7 cellular contexts compared by ENCODE assay signal in the genomic region with DNA sequence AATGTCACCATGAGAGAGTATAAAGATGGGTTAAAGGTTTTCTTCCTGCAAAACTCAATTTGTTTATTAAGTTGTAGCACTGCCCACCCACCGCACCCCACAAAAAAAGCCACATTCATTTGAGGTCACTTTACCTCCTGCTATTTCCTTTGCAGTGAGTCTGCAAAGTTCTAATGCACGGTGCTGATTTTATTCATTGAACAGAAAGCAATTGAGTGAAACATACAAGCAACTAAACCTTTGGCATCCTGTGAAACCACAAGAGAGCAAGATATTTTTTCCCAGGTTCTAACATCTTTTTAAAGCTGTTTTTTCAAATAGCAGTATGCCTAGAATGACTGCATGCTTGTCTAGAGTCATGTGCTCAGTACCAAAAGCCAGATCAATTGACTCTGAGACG. TPM values are rescaled to one million over a fixed set of nuclear protein-coding genes. Genes with fewer than 3 reads are reported as not detected.
DNase-seq lines count a peak whose midpoint lies in the region; ATAC-seq and TF ChIP-seq lines count a peak whose summit lies in the region.

No MANE protein-coding gene starts in this region.

- peak overlapping the region; percentile 80 for H3K27ac Mint-ChIP-seq in activated CD8-positive, alpha-beta T cell treated with anti-CD3 and anti-CD28 coated beads, Interleukin-2, amount 10 ng/mL, durations not matched to agents 7 days and 5 days

- DNase-seq in activated CD8-positive, alpha-beta T cell treated with anti-CD3 and anti-CD28 coated beads, Interleukin-2, amount 10 ng/mL, durations not matched to agents 7 days and 5 days: peak; percentile 88
- peak; percentile 22 for DNase-seq in retinal pigment epithelial cell (ENCODE audit: low read depth)
- no peak for DNase-seq in left colon
- no peak for DNase-seq in germinal center (ENCODE audit: low spot score)
- DNase-seq in RKO (ENCODE audit: low spot score): no peak

- H3K27me3 Mint-ChIP-seq in activated CD8-positive, alpha-beta T cell treated with anti-CD3 and anti-CD28 coated beads, Interleukin-2, amount 10 ng/mL, durations not matched to agents 7 days and 5 days (ENCODE audit: low read depth): no peaks in the 10 kb centered on the region

- peaks cover 78% of the 10 kb centered on the region for H3K4me1 Mint-ChIP-seq in activated CD8-positive, alpha-beta T cell treated with anti-CD3 and anti-CD28 coated beads, Interleukin-2, amount 10 ng/mL, durations not matched to agents 7 days and 5 days (ENCODE audit: low read depth)

- H3K4me3 ChIP-seq in retinal pigment epithelial cell (ENCODE audit: low read length): no peak overlapping the region

- H3K36me3 Mint-ChIP-seq in activated CD8-positive, alpha-beta T cell treated with anti-CD3 and anti-CD28 coated beads, Interleukin-2, amount 10 ng/mL, durations not matched to agents 7 days and 5 days (ENCODE audit: low read depth): peaks cover 56% of the 10 kb centered on the region

- intact Hi-C loops in left colon (cut with DNase I, micrococcal nuclease): no loop called here

- ATAC-seq in GM19023 (IDR thresholded peaks at IDR 0.05; ENCODE audit: unreplicated experiment) (peak; percentile 41), HG02798 (IDR thresholded peaks at IDR 0.05; ENCODE audit: poor library complexity, unreplicated experiment) (peak; percentile 47), left colon (no peak)
- peak; percentile 93 for ATAC-seq in activated CD8-positive, alpha-beta T cell treated with anti-CD3 and anti-CD28 coated beads, Interleukin-2, amount 10 ng/mL, durations not matched to agents 7 days and 5 days

- CTCF ChIA-PET in activated CD8-positive, alpha-beta T cell treated with anti-CD3 and anti-CD28 coated beads, Interleukin-2, amount 10 ng/mL, durations not matched to agents 7 days and 5 days (lab: Charles Lee): interaction anchor here (0.8 to 4.7 kb wide), 10 partner anchors 10 to 135 kb away, joined by 3 to 40 read pairs (median 6); no protein-coding TSS in a partner anchor

- POLR2A ChIA-PET in activated CD8-positive, alpha-beta T cell treated with anti-CD3 and anti-CD28 coated beads, Interleukin-2, amount 10 ng/mL, durations not matched to agents 7 days and 5 days (lab: Charles Lee): interaction anchor here (0.7 to 1.4 kb wide), 5 partner anchors 9 to 1109 kb away, joined by 3 to 4 read pairs (median 4); no protein-coding TSS in a partner anchor

- no peak for TF ChIP-seq CTCF in retinal pigment epithelial cell (conservative IDR thresholded peaks at IDR 0.05; ENCODE audit: low read depth, low read length)

- peak overlapping the region; percentile 53 for H3K4me3 Mint-ChIP-seq in activated CD8-positive, alpha-beta T cell treated with anti-CD3 and anti-CD28 coated beads, Interleukin-2, amount 10 ng/mL, durations not matched to agents 7 days and 5 days

- peaks cover 6% of the 10 kb centered on the region for H3K9me3 Mint-ChIP-seq in activated CD8-positive, alpha-beta T cell treated with anti-CD3 and anti-CD28 coated beads, Interleukin-2, amount 10 ng/mL, durations not matched to agents 7 days and 5 days (ENCODE audit: insufficient read depth)

RNA-seq across cellular contexts. Expression of a gene that starts 39.0 kb away (rescaled TPM):
- 10 to 100 TPM; 97.3 to 98.1 TPM for total RNA-seq in activated CD8-positive, alpha-beta T cell treated with anti-CD3 and anti-CD28 coated beads, Interleukin-2, amount 10 ng/mL, durations not matched to agents 7 days and 5 days
- 10 to 100 TPM; 35.7 to 42.7 TPM for total RNA-seq in left colon

Comparison
In these comparisons a context has a peak if more than half of its experiments do, and no peak if none do; other contexts are left out.
1. DNase-seq: peak in activated CD8-positive, alpha-beta T cell treated with anti-CD3 and anti-CD28 coated beads, Interleukin-2, amount 10 ng/mL, durations not matched to agents 7 days and 5 days (single experiment) and retinal pigment epithelial cell (single experiment); none in left colon (0 of 2), germinal center (single experiment) and RKO (single experiment).